In genomic region chr7:137996386-137996851, GRCh38 we compare ENCODE assay signal across 10 cellular contexts. TPM values are rescaled to one million over a fixed set of nuclear protein-coding genes. Genes with fewer than 3 reads are reported as not detected.
DNase-seq lines count a peak whose midpoint lies in the region; ATAC-seq and TF ChIP-seq lines count a peak whose summit lies in the region.
"Had no signal": no experiment of that assay in that cellular context is flagged by ENCODE, and none has a peak within 500 bp of the region (broad histone marks: within the 10 kb centered on the region; RNA-seq: fewer than 3 reads in every experiment).

No MANE protein-coding gene starts in this region.

- H3K27ac ChIP-seq in colonic mucosa (peak overlapping the region; percentile 3), SJCRH30 (no peak overlapping the region)

- no peak for TF ChIP-seq CTCF in colonic mucosa (IDR thresholded peaks at IDR 0.05)
- TF ChIP-seq CTCF in neural crest cell (conservative IDR thresholded peaks at IDR 0.05) = no peak

- H3K36me3 ChIP-seq in colonic mucosa = no peaks in the 10 kb centered on the region
- H3K36me3 ChIP-seq in SJCRH30 = no peaks in the 10 kb centered on the region

- DNase-seq in CMK (ENCODE audit: low read depth) = peak; percentile 77
- peak; percentile 89 for DNase-seq in NCI-H2171 treated with DMSO at 0.1 percent for 48 hours (lab: John Stamatoyannopoulos, UW)
- no peak for DNase-seq in colonic mucosa
- DNase-seq in neural crest cell (ENCODE audit: low read depth, low spot score) = no peak
- DNase-seq in stimulated activated naive CD4-positive, alpha-beta T cell (lab: John Stamatoyannopoulos, UW) = no peak
- no peak for DNase-seq in activated naive CD4-positive, alpha-beta T cell treated with anti-CD3 and anti-CD28 coated beads, Interleukin-2, amount 10 ng/mL, durations not matched to agents 7 days and 5 days
- DNase-seq in SJCRH30 = no peak
- DNase-seq: activated naive CD4-positive, alpha-beta T cell treated with Interleukin-2 at 50 U/mL for 16 hours had no signal

- peaks cover 3% of the 10 kb centered on the region for H3K4me1 ChIP-seq in colonic mucosa
- peaks cover 12% of the 10 kb centered on the region for H3K4me1 ChIP-seq in SJCRH30

- CTCF ChIA-PET in activated naive CD4-positive, alpha-beta T cell treated with anti-CD3 and anti-CD28 coated beads, Interleukin-2, amount 10 ng/mL, durations not matched to agents 7 days and 5 days (lab: Charles Lee) = interaction anchor here (6.8 kb wide), 1 partner anchor 7 kb away, joined by 36 read pairs; the partner anchor contains the start of gene CREB3L2

- H3K4me3 Mint-ChIP-seq in neural crest cell = peak overlapping the region; percentile 58
- H3K4me3 Mint-ChIP-seq in activated naive CD4-positive, alpha-beta T cell treated with anti-CD3 and anti-CD28 coated beads, Interleukin-2, amount 10 ng/mL, durations not matched to agents 7 days and 5 days = no peak overlapping the region

- peaks cover 52% of the 10 kb centered on the region for H3K4me1 Mint-ChIP-seq in neural crest cell
- peaks cover 58% of the 10 kb centered on the region for H3K4me1 Mint-ChIP-seq in activated naive CD4-positive, alpha-beta T cell treated with anti-CD3 and anti-CD28 coated beads, Interleukin-2, amount 10 ng/mL, durations not matched to agents 7 days and 5 days

- H3K9ac ChIP-seq in colonic mucosa (ENCODE audit: low read depth in 2 of 2, low read length in 2 of 2) = no peak overlapping the region

- H3K27me3 ChIP-seq in colonic mucosa (no peaks in the 10 kb centered on the region), SJCRH30 (no peaks in the 10 kb centered on the region)

- H3K9me3 Mint-ChIP-seq in neural crest cell = no peaks in the 10 kb centered on the region
- H3K9me3 Mint-ChIP-seq in activated naive CD4-positive, alpha-beta T cell treated with anti-CD3 and anti-CD28 coated beads, Interleukin-2, amount 10 ng/mL, durations not matched to agents 7 days and 5 days = no peaks in the 10 kb centered on the region

- no peak overlapping the region for H3K27ac Mint-ChIP-seq in neural crest cell (ENCODE audit: unreplicated experiment)
- no peak overlapping the region for H3K27ac Mint-ChIP-seq in activated naive CD4-positive, alpha-beta T cell treated with anti-CD3 and anti-CD28 coated beads, Interleukin-2, amount 10 ng/mL, durations not matched to agents 7 days and 5 days

- no peak for ATAC-seq in HG03469 (IDR thresholded peaks at IDR 0.05; ENCODE audit: unreplicated experiment)
- ATAC-seq: Panc1 had no signal

- H3K4me3 ChIP-seq in colonic mucosa (no peak overlapping the region), SJCRH30 (no peak overlapping the region)

- H3K9me3 ChIP-seq in colonic mucosa (no peaks in the 10 kb centered on the region), SJCRH30 (replicated peaks) (no peaks in the 10 kb centered on the region)

- peaks cover 8% of the 10 kb centered on the region for H3K36me3 Mint-ChIP-seq in neural crest cell (ENCODE audit: low read depth)
- peaks cover 18% of the 10 kb centered on the region for H3K36me3 Mint-ChIP-seq in activated naive CD4-positive, alpha-beta T cell treated with anti-CD3 and anti-CD28 coated beads, Interleukin-2, amount 10 ng/mL, durations not matched to agents 7 days and 5 days

- intact Hi-C loops in colonic mucosa (cut with DNase I) = loop anchor here (5.0 kb wide), 1 partner anchor 44 kb away; no protein-coding TSS in a partner anchor

- no peaks in the 10 kb centered on the region for H3K27me3 Mint-ChIP-seq in neural crest cell (ENCODE audit: low read depth)
- no peaks in the 10 kb centered on the region for H3K27me3 Mint-ChIP-seq in activated naive CD4-positive, alpha-beta T cell treated with anti-CD3 and anti-CD28 coated beads, Interleukin-2, amount 10 ng/mL, durations not matched to agents 7 days and 5 days

RNA-seq across cellular contexts. Expression of gene CREB3L2, which starts 5.5 kb away (rescaled TPM):
- total RNA-seq in colonic mucosa (10 to 100 TPM; 45.8 to 46.0 TPM), neural crest cell (51.1 and 51.9 TPM in 2 replicates)
- 18.4 and 18.7 TPM in 2 replicates for total RNA-seq in SJCRH30 (2014; rRNA removed; shearing (Covaris generic))

Comparison
In these comparisons a context has a peak if more than half of its experiments do, and no peak if none do; other contexts are left out.
1. DNase-seq: peak in CMK (single experiment) and NCI-H2171 treated with DMSO at 0.1 percent for 48 hours (single experiment); none in colonic mucosa (single experiment), neural crest cell (single experiment), stimulated activated naive CD4-positive, alpha-beta T cell (0 of 6), activated naive CD4-positive, alpha-beta T cell treated with anti-CD3 and anti-CD28 coated beads, Interleukin-2, amount 10 ng/mL, durations not matched to agents 7 days and 5 days (single experiment) and SJCRH30 (0 of 2).